In the genomic region with DNA sequence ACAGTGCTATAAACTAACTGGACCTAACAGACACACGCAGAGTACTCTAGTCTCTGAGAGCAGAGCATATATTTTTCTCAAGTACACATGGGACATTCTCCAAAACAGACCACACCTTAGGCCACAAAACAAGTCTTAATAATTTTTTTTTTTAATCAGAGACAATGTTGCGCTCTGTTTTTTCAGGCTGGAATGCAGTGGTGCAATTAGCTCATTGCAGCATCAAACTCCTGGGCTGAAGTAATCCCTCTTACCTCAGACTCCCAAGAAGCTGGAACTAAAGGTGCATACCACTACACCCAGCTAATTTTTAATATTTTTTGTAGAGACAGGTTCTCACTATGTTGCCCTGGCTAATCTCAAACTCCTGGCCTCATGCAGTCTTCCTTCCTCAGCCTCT, we compare ENCODE assay signal across 32 cellular contexts.
"Had no signal": no experiment of that assay in that cellular context is flagged by ENCODE, and none has a peak within 500 bp of the region (broad histone marks: within the 10 kb centered on the region; RNA-seq: fewer than 3 reads in every experiment).

No MANE protein-coding gene starts in this region.

- H3K9me3 ChIP-seq: ascending aorta, MG63, SJCRH30 had no signal

- ATAC-seq: activated CD8-positive, alpha-beta memory T cell treated with anti-CD3 and anti-CD28 coated beads, Interleukin-2, amount 10 ng/mL, durations not matched to agents 7 days and 5 days had no signal

- H3K4me3 ChIP-seq: ascending aorta, cardiac muscle cell, MG63, SJCRH30, SK-N-MC had no signal

- H3K36me3 ChIP-seq: cardiac muscle cell, SJCRH30, WERI-Rb-1 had no signal

- H3K27me3 Mint-ChIP-seq: activated CD4-positive, alpha-beta memory T cell treated with anti-CD3 and anti-CD28 coated beads, Interleukin-2, amount 10 ng/mL, durations not matched to agents 7 days and 5 days; activated CD8-positive, alpha-beta memory T cell treated with anti-CD3 and anti-CD28 coated beads, Interleukin-2, amount 10 ng/mL, durations not matched to agents 7 days and 5 days; activated naive CD8-positive, alpha-beta T cell treated with anti-CD3 and anti-CD28 coated beads for 36 hours; central memory CD8-positive, alpha-beta T cell had no signal

- H3K4me1 ChIP-seq: ascending aorta, SJCRH30 had no signal

- H3K4me3 Mint-ChIP-seq: activated CD4-positive, alpha-beta memory T cell treated with anti-CD3 and anti-CD28 coated beads, Interleukin-2, amount 10 ng/mL, durations not matched to agents 7 days and 5 days; activated CD8-positive, alpha-beta memory T cell treated with anti-CD3 and anti-CD28 coated beads, Interleukin-2, amount 10 ng/mL, durations not matched to agents 7 days and 5 days; activated naive CD8-positive, alpha-beta T cell treated with anti-CD3 and anti-CD28 coated beads for 36 hours; central memory CD8-positive, alpha-beta T cell had no signal

- H3K27ac ChIP-seq: ascending aorta, cardiac muscle cell, SJCRH30, SK-N-MC, WERI-Rb-1 had no signal

- DNase-seq: activated CD4-positive, alpha-beta memory T cell treated with anti-CD3 and anti-CD28 coated beads, Interleukin-2, amount 10 ng/mL, durations not matched to agents 7 days and 5 days; activated CD4-positive, alpha-beta T cell treated with anti-CD3 and anti-CD28 coated beads for 1 hour; activated CD4-positive, alpha-beta T cell treated with anti-CD3 and anti-CD28 coated beads for 48 hours; activated CD4-positive, CD25-positive, alpha-beta regulatory T cell; activated CD8-positive, alpha-beta memory T cell treated with anti-CD3 and anti-CD28 coated beads for 24 hours; activated CD8-positive, alpha-beta memory T cell treated with anti-CD3 and anti-CD28 coated beads, Interleukin-2, amount 10 ng/mL, durations not matched to agents 7 days and 5 days; activated CD8-positive, alpha-beta memory T cell treated with anti-CD3 and anti-CD28 coated beads, Interleukin-2, amount 50 U/mL, for 48 hours; activated effector memory CD4-positive, alpha-beta T cell treated with Interleukin-2 at 50 U/mL for 16 hours; activated naive CD4-positive, alpha-beta T cell treated with anti-CD3 and anti-CD28 coated beads, Interleukin-2, amount 50 U/mL, for 16 hours; activated naive CD8-positive, alpha-beta T cell treated with anti-CD3 and anti-CD28 coated beads for 36 hours; activated T-cell treated with anti-CD3 and anti-CD28 coated beads, Interleukin-2, amount 50 U/mL, for 48 hours; amygdala; Karpas-422; MG63; NCI-H1048; NCI-H1105 treated with DMSO at 0.1 percent for 48 hours; NCI-H1436 treated with DMSO at 0.1 percent for 48 hours; NCI-H1694 treated with DMSO at 0.1 percent for 48 hours; NCI-H2029; NCI-H510A; NCI-H526; NCI-H748 treated with DMSO at 0.1 percent for 48 hours; NK-92 treated with Interleukin-12 subunit alpha and Interleukin-12 subunit beta, amount 100 ng/mL, for 24 hours; OCI-M1; Right ventricle myocardium superior; SJCRH30; T1000; WERI-Rb-1 had no signal

- H3K4me1 Mint-ChIP-seq: activated CD4-positive, alpha-beta memory T cell treated with anti-CD3 and anti-CD28 coated beads, Interleukin-2, amount 10 ng/mL, durations not matched to agents 7 days and 5 days; activated CD8-positive, alpha-beta memory T cell treated with anti-CD3 and anti-CD28 coated beads, Interleukin-2, amount 10 ng/mL, durations not matched to agents 7 days and 5 days; central memory CD8-positive, alpha-beta T cell had no signal

- H3K27ac Mint-ChIP-seq: activated CD4-positive, alpha-beta memory T cell treated with anti-CD3 and anti-CD28 coated beads, Interleukin-2, amount 10 ng/mL, durations not matched to agents 7 days and 5 days; activated CD8-positive, alpha-beta memory T cell treated with anti-CD3 and anti-CD28 coated beads, Interleukin-2, amount 10 ng/mL, durations not matched to agents 7 days and 5 days; activated naive CD8-positive, alpha-beta T cell treated with anti-CD3 and anti-CD28 coated beads for 36 hours had no signal

- H3K9me3 Mint-ChIP-seq: activated CD4-positive, alpha-beta memory T cell treated with anti-CD3 and anti-CD28 coated beads, Interleukin-2, amount 10 ng/mL, durations not matched to agents 7 days and 5 days; central memory CD8-positive, alpha-beta T cell had no signal

- H3K27me3 ChIP-seq: ascending aorta, cardiac muscle cell, MG63 had no signal
